ENCODE assay signal across 15 cellular contexts in genomic region chr9:113186241-113186755, GRCh38.
"Had no signal": no experiment of that assay in that cellular context is flagged by ENCODE, and none has a peak within 500 bp of the region (broad histone marks: within the 10 kb centered on the region; RNA-seq: fewer than 3 reads in every experiment).

No MANE protein-coding gene starts in this region.

- H3K27me3 Mint-ChIP-seq: activated naive CD4-positive, alpha-beta T cell treated with anti-CD3 and anti-CD28 coated beads, Interleukin-2, amount 50 U/mL, for 24 hours; brain had no signal

- DNase-seq: activated CD4-positive, alpha-beta T cell treated with anti-CD3 and anti-CD28 coated beads, Interleukin-2, amount 50 U/mL, for 1 hour; activated CD8-positive, alpha-beta memory T cell treated with anti-CD3 and anti-CD28 coated beads for 24 hours; amygdala; effector memory CD4-positive, alpha-beta T cell; glutamatergic neuron; kidney glomerular epithelial cell; stimulated activated CD4-positive, alpha-beta T cell treated with anti-CD3 and anti-CD28 coated beads, Interleukin-1b, Interleukin-23, amount 100 ng/mL, for 48 hours; T-helper 1 cell; T1000; uterus had no signal

- H3K4me1 Mint-ChIP-seq: brain, nephron had no signal

- H3K4me3 ChIP-seq: uterus had no signal

- H3K9me3 Mint-ChIP-seq: activated naive CD4-positive, alpha-beta T cell treated with anti-CD3 and anti-CD28 coated beads, Interleukin-2, amount 50 U/mL, for 24 hours; brain; nephron had no signal

- H3K27ac Mint-ChIP-seq: activated naive CD4-positive, alpha-beta T cell treated with anti-CD3 and anti-CD28 coated beads, Interleukin-2, amount 50 U/mL, for 24 hours; brain; nephron had no signal

- H3K36me3 ChIP-seq: uterus had no signal

- H3K4me1 ChIP-seq: uterus had no signal

- H3K4me3 Mint-ChIP-seq: activated naive CD4-positive, alpha-beta T cell treated with anti-CD3 and anti-CD28 coated beads, Interleukin-2, amount 50 U/mL, for 24 hours; brain; nephron had no signal

- H3K27ac ChIP-seq: uterus had no signal

- H3K9me3 ChIP-seq: uterus had no signal

- H3K27me3 ChIP-seq: uterus had no signal

- ATAC-seq: activated CD4-positive, CD25-positive, alpha-beta regulatory T cell treated with anti-CD3 and anti-CD28 coated beads, Interleukin-2, amount 50 U/mL, for 24 hours; SK-N-SH treated with all-trans-retinoic acid at 6 μM for 48 hours had no signal
